In the genomic region with DNA sequence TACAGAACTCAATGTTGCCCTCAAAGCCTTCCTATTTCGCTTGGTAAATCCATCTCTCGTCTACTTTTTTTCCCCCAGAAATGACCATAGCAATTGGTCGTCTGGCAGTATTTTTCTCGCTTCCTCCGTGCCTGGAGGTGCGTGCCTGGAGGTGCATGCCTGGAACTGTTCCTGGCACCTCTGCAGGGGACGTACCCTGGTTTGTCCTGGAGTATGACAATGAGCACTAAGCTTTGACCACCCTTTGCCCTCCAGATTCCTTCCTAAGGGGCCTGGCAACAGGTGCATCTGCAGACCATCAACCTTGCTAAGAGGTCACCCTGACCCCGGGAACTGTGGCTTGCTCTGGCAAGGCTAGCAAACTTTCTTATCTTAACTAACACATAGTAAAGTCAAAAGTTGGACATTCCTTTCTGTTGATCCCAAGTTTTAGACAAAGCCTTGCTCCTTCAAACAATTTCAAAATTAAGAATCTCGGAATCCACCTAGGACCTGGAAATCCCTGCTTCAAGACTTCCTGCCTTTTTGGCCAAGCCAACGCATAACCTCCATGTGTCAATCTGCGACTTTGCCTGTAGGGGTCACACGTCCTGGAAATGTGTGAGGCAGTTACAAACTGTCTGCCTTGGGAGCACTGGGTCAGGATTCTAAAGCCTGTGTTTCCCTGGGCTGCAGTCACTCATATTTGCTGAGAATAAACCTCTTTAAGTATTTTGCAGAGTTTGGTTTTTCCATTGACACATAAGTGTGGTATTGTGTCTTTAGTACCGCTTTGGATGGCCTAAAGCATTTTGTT, we compare ENCODE assay signal across 9 cellular contexts. TPM values are rescaled to one million over a fixed set of nuclear protein-coding genes. Genes with fewer than 3 reads are reported as not detected.
A peak's percentile ranks its signal among the peaks of the same experiment; 100 is the strongest.
DNase-seq lines count a peak whose midpoint lies in the region; ATAC-seq and TF ChIP-seq lines count a peak whose summit lies in the region.
"Had no signal": no experiment of that assay in that cellular context is flagged by ENCODE, and none has a peak within 500 bp of the region (broad histone marks: within the 10 kb centered on the region; RNA-seq: fewer than 3 reads in every experiment).

No MANE protein-coding gene starts in this region.

- peak overlapping the region; percentile 44 for H2AFZ ChIP-seq in HCT116 (ENCODE audit: low read depth, low read length, poor library complexity, severe bottlenecking)

- CTCF ChIA-PET in MCF 10A (lab: Yijun Ruan, JAX) = interaction anchor here (0.7 to 1.1 kb wide), 3 partner anchors 10 to 1015 kb away, joined by 3 to 6 read pairs (median 4); no protein-coding TSS in a partner anchor
- CTCF ChIA-PET in HCT116 (lab: Charles Lee) = no interaction called here

- no TSS peak for BruUV-seq in MCF 10A (replicated peaks; lab: Mats Ljungman, UMichigan)
- no TSS peak for BruUV-seq in HCT116 (replicated peaks; lab: Mats Ljungman, UMichigan)

- POLR2A ChIA-PET in MCF 10A (lab: Yijun Ruan, JAX) (no interaction called here), HCT116 (lab: Charles Lee) (no interaction called here)

- H3K79me2 ChIP-seq in HCT116 (ENCODE audit: insufficient read depth, low read length) = no peaks in the 10 kb centered on the region

- H3K27me3 Mint-ChIP-seq in MCF 10A (ENCODE audit: insufficient read depth, unreplicated experiment) = peaks cover 33% of the 10 kb centered on the region

- TF ChIP-seq RAD21 in HCT116 (IDR thresholded peaks at IDR 0.05; ENCODE audit: low read depth) = peak; percentile 56

- H3K27me3 ChIP-seq in breast epithelium (no peaks in the 10 kb centered on the region), HCT116 (ENCODE audit: insufficient read depth, low read length) (no peaks in the 10 kb centered on the region)

- no peaks in the 10 kb centered on the region for H3K4me1 ChIP-seq in breast epithelium
- H3K4me1 ChIP-seq in HCT116 (ENCODE audit: control insufficient read depth in 1 of 2, insufficient read depth in 2 of 2, low read length in 2 of 2) = 0 out of 4 replicates have a peak, but pooled peaks cover 0 to 7% of the 10 kb centered on the region in 2 experiments

- H3K27ac ChIP-seq in breast epithelium (no peak overlapping the region), HCT116 (ENCODE audit: low read depth, low read length) (no peak overlapping the region)

- no peak overlapping the region; the same call in 1 of the 2 replicates for H3K4me2 ChIP-seq in HCT116 (ENCODE audit: low read length)

- H3K36me3 ChIP-seq in breast epithelium = no peaks in the 10 kb centered on the region
- no peaks in the 10 kb centered on the region for H3K36me3 ChIP-seq in HCT116 (ENCODE audit: control insufficient read depth in 1 of 2, insufficient read depth in 2 of 2, low read length in 2 of 2)

- intact Hi-C loops in MCF 10A (cut with micrococcal nuclease) (loop anchor here (1.0 kb wide), 1 partner anchor 258 kb away; no protein-coding TSS in a partner anchor), breast epithelium (cut with DNase I; ENCODE audit: low total_unique reads) (no loop called here), HCT116 (cut with micrococcal nuclease) (loop anchor here (1.0 kb wide), 1 partner anchor 258 kb away; no protein-coding TSS in a partner anchor)

- RAD21 ChIA-PET in HCT116 (lab: Charles Lee; ENCODE audit: low non-redundant PET in 1 of 2, low total read pairs in 2 of 2, uncharacterized antibody in 2 of 2, unreplicated experiment in 2 of 2) = interaction anchor here in 1 of 2 experiments (0.5 kb wide), 1 partner anchor 23 kb away, joined by 5 read pairs; no protein-coding TSS in a partner anchor

- H3K9me3 Mint-ChIP-seq in MCF 10A (ENCODE audit: unreplicated experiment) = no peaks in the 10 kb centered on the region
- H3K9me3 Mint-ChIP-seq: stimulated activated naive CD8-positive, alpha-beta T cell treated with anti-CD3 and anti-CD28 coated beads, Interleukin-15, Interleukin-2, amounts not matched to agents 100 ng/mL and 50 ng/mL, for 24 hours had no signal

- no peaks in the 10 kb centered on the region for H4K20me1 ChIP-seq in HCT116 (ENCODE audit: insufficient read depth)

- no peaks in the 10 kb centered on the region for H3K36me3 Mint-ChIP-seq in MCF 10A (ENCODE audit: insufficient read depth, unreplicated experiment)

- H3K4me3 Mint-ChIP-seq in MCF 10A (ENCODE audit: unreplicated experiment) = no peak overlapping the region
- H3K4me3 Mint-ChIP-seq: stimulated activated naive CD8-positive, alpha-beta T cell treated with anti-CD3 and anti-CD28 coated beads, Interleukin-15, Interleukin-2, amounts not matched to agents 100 ng/mL and 50 ng/mL, for 24 hours had no signal

- H3K9ac ChIP-seq in HCT116 (ENCODE audit: low read length) = no peak overlapping the region

- DNase-seq in MCF 10A (ENCODE audit: unreplicated experiment) = peak; percentile 62
- DNase-seq in breast epithelium (ENCODE audit: low spot score in 2 of 2) = no peak
- DNase-seq in HCT116 (ENCODE audit: low read depth, low spot score) = peak; percentile 55
- DNase-seq in NCI-H460 (ENCODE audit: extremely low read depth, low read depth) = peak; percentile 40
- DNase-seq in cerebellar cortex (ENCODE audit: low spot score) = peak; percentile 44
- peak; percentile 66 to 71 for DNase-seq in lung microvascular endothelial cell (ENCODE audit: low read depth in 2 of 2)
- no peak for DNase-seq in activated CD4-positive, CD25-positive, alpha-beta regulatory T cell (lab: John Stamatoyannopoulos, UW)

- TF ChIP-seq POLR2A in breast epithelium (IDR thresholded peaks at IDR 0.05) (no peak), HCT116 (IDR thresholded peaks at IDR 0.05; ENCODE audit: borderline replicate concordance, extremely low read depth, insufficient read depth, insufficient read length) (no peak)

- no peak overlapping the region for H3K4me3 ChIP-seq in breast epithelium
- H3K4me3 ChIP-seq in HCT116 (replicated peaks in 1 of 2; ENCODE audit: low read depth in 1 of 2, low read length in 2 of 2) = no peak overlapping the region

- no peaks in the 10 kb centered on the region for H3K9me2 ChIP-seq in HCT116 (ENCODE audit: insufficient read depth)

- H3K9me3 ChIP-seq in breast epithelium (no peaks in the 10 kb centered on the region), HCT116 (ENCODE audit: control insufficient read depth in 1 of 2, insufficient read depth in 1 of 2, low read depth in 1 of 2, low read length in 2 of 2) (no peaks in the 10 kb centered on the region)

- ATAC-seq in HCT116 (peak; percentile 89), GM21526 (IDR thresholded peaks at IDR 0.05; ENCODE audit: low FRiP score, unreplicated experiment) (no peak)

- TF ChIP-seq CTCF in MCF 10A (IDR thresholded peaks at IDR 0.05; ENCODE audit: unreplicated experiment) (peak; percentile 38), breast epithelium (IDR thresholded peaks at IDR 0.05) (no peak), HCT116 (IDR thresholded peaks at IDR 0.05 in 2 of 3, conservative IDR thresholded peaks at IDR 0.05 in 1 of 3; ENCODE audit: borderline replicate concordance in 1 of 3, insufficient read depth in 1 of 3, low read depth in 2 of 3, low read length in 2 of 3) (peak; percentile 49 to 77 (median 75); a peak in 5 of 6 replicates)

- no peak overlapping the region for H3K27ac Mint-ChIP-seq in MCF 10A (ENCODE audit: low read depth, unreplicated experiment)
- H3K27ac Mint-ChIP-seq: stimulated activated naive CD8-positive, alpha-beta T cell treated with anti-CD3 and anti-CD28 coated beads, Interleukin-15, Interleukin-2, amounts not matched to agents 100 ng/mL and 50 ng/mL, for 24 hours had no signal

- H3K4me1 Mint-ChIP-seq in MCF 10A (ENCODE audit: insufficient read depth, unreplicated experiment) = no peaks in the 10 kb centered on the region

TF ChIP-seq in HCT116, 20 proteins besides CTCF, POLR2A, EP300 and RAD21 (continues in another document):
- TF ChIP-seq SRF (IDR thresholded peaks at IDR 0.05; ENCODE audit: low read depth) (no peak), MAX (IDR thresholded peaks at IDR 0.05) (peak; percentile 48; the same call in 1 of the 2 replicates), SP1 (IDR thresholded peaks at IDR 0.05; ENCODE audit: low read depth) (no peak), ELF1 (IDR thresholded peaks at IDR 0.05; ENCODE audit: borderline replicate concordance, low read depth) (no peak)
- TF ChIP-seq, protein P1, sequence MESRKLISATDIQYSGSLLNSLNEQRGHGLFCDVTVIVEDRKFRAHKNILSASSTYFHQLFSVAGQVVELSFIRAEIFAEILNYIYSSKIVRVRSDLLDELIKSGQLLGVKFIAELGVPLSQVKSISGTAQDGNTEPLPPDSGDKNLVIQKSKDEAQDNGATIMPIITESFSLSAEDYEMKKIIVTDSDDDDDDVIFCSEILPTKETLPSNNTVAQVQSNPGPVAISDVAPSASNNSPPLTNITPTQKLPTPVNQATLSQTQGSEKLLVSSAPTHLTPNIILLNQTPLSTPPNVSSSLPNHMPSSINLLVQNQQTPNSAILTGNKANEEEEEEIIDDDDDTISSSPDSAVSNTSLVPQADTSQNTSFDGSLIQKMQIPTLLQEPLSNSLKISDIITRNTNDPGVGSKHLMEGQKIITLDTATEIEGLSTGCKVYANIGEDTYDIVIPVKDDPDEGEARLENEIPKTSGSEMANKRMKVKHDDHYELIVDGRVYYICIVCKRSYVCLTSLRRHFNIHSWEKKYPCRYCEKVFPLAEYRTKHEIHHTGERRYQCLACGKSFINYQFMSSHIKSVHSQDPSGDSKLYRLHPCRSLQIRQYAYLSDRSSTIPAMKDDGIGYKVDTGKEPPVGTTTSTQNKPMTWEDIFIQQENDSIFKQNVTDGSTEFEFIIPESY (IDR thresholded peaks at IDR 0.05; ENCODE audit: extremely low read depth, insufficient replicate concordance, low read length) = no peak

RNA-seq across cellular contexts. Expression of gene TUBGCP3, which starts 28.8 kb away (rescaled TPM):
- total RNA-seq in MCF 10A (2022) = 28.1 and 35.7 TPM in 2 replicates
- 10 to 100 TPM; 32.0 to 34.5 (median 32.1) TPM for total RNA-seq in breast epithelium
- 51.4 TPM for total RNA-seq in HCT116 (2021; ENCODE audit: unreplicated experiment)
- 32.3 and 35.5 TPM in 2 replicates for polyA plus RNA-seq in HCT116 (2012)
- 13.3 and 15.9 TPM in 2 replicates for total RNA-seq in NCI-H460 (2014; rRNA removed; shearing (Covaris generic))
- polyA plus RNA-seq in NCI-H460 (2014; cell fraction: nucleus; rRNA removed) = 16.4 and 22.3 TPM in 2 replicates
- 14.2 and 14.9 TPM in 2 replicates for total RNA-seq in lung microvascular endothelial cell

Comparison
In these comparisons a context has a peak if more than half of its experiments do, and no peak if none do; other contexts are left out.
1. DNase-seq: peak in MCF 10A (single experiment), HCT116 (single experiment), NCI-H460 (single experiment), cerebellar cortex (single experiment) and lung microvascular endothelial cell (2 of 2); none in breast epithelium (0 of 2) and activated CD4-positive, CD25-positive, alpha-beta regulatory T cell (0 of 4).
2. CTCF ChIP-seq: peak in MCF 10A (single experiment) and HCT116 (3 of 3); none in breast epithelium (0 of 3).